10 cellular contexts compared by ENCODE assay signal in genomic region chr3:32304510-32304909, GRCh38.
DNase-seq lines count a peak whose midpoint lies in the region; ATAC-seq and TF ChIP-seq lines count a peak whose summit lies in the region.
"Had no signal": no experiment of that assay in that cellular context is flagged by ENCODE, and none has a peak within 500 bp of the region (broad histone marks: within the 10 kb centered on the region; RNA-seq: fewer than 3 reads in every experiment).

No MANE protein-coding gene starts in this region.

- H3K27me3 Mint-ChIP-seq in progenitor cell of endocrine pancreas, result no peaks in the 10 kb centered on the region

- H3K27me3 ChIP-seq in left lung, result no peaks in the 10 kb centered on the region

- no peak overlapping the region for H3K4me3 ChIP-seq in left lung
- H3K4me3 ChIP-seq: A549 had no signal

- peaks cover 12% of the 10 kb centered on the region for H3K36me3 Mint-ChIP-seq in progenitor cell of endocrine pancreas (ENCODE audit: insufficient read depth)

- no peak overlapping the region for H3K4me3 Mint-ChIP-seq in progenitor cell of endocrine pancreas (ENCODE audit: low read depth)
- H3K4me3 Mint-ChIP-seq: neural crest cell had no signal

- DNase-seq in DMS53 (lab: John Stamatoyannopoulos, UW) (peak; percentile 32), DMS53 treated with DMSO at 0.1 percent for 48 hours (lab: John Stamatoyannopoulos, UW; ENCODE audit: unreplicated experiment) (no peak), NCI-H146 (lab: John Stamatoyannopoulos, UW) (peak; percentile 82), amniotic epithelial cell (ENCODE audit: low read depth) (peak; percentile 43), progenitor cell of endocrine pancreas (ENCODE audit: low spot score, unreplicated experiment) (no peak), left lung (no peak), GM19240 (ENCODE audit: insufficient read length, low spot score) (no peak)

- no peak overlapping the region for H3K27ac ChIP-seq in left lung
- H3K27ac ChIP-seq: A549 had no signal

- no peak for TF ChIP-seq CTCF in progenitor cell of endocrine pancreas (IDR thresholded peaks at IDR 0.05; ENCODE audit: unreplicated experiment)
- no peak for TF ChIP-seq CTCF in left lung (IDR thresholded peaks at IDR 0.05)

- H3K36me3 ChIP-seq in left lung, result no peaks in the 10 kb centered on the region

- H3K9me3 Mint-ChIP-seq in progenitor cell of endocrine pancreas (ENCODE audit: low read depth), result peaks cover 4% of the 10 kb centered on the region

- intact Hi-C loops in left lung (cut with DNase I), result no loop called here

- peaks cover 16 to 19% of the 10 kb centered on the region in 2 donors for H3K4me1 ChIP-seq in left lung

- H3K4me1 Mint-ChIP-seq in progenitor cell of endocrine pancreas (ENCODE audit: low read depth), result peaks cover 39% of the 10 kb centered on the region

- no peaks in the 10 kb centered on the region for H3K9me3 ChIP-seq in left lung
- H3K9me3 ChIP-seq: A549 had no signal

- peak overlapping the region; percentile 89 for H3K27ac Mint-ChIP-seq in progenitor cell of endocrine pancreas

- ATAC-seq in left lung, result no peak
- ATAC-seq in HG03280 (IDR thresholded peaks at IDR 0.05; ENCODE audit: unreplicated experiment), result no peak
- ATAC-seq: A549 had no signal

Comparison
In these comparisons a context has a peak if more than half of its experiments do, and no peak if none do; other contexts are left out.
1. DNase-seq: peak in DMS53 (single experiment), NCI-H146 (single experiment) and amniotic epithelial cell (single experiment); none in DMS53 treated with DMSO at 0.1 percent for 48 hours (single experiment), progenitor cell of endocrine pancreas (single experiment), left lung (0 of 2) and GM19240 (single experiment).